ENCODE assay signal across 8 cellular contexts in the genomic region with DNA sequence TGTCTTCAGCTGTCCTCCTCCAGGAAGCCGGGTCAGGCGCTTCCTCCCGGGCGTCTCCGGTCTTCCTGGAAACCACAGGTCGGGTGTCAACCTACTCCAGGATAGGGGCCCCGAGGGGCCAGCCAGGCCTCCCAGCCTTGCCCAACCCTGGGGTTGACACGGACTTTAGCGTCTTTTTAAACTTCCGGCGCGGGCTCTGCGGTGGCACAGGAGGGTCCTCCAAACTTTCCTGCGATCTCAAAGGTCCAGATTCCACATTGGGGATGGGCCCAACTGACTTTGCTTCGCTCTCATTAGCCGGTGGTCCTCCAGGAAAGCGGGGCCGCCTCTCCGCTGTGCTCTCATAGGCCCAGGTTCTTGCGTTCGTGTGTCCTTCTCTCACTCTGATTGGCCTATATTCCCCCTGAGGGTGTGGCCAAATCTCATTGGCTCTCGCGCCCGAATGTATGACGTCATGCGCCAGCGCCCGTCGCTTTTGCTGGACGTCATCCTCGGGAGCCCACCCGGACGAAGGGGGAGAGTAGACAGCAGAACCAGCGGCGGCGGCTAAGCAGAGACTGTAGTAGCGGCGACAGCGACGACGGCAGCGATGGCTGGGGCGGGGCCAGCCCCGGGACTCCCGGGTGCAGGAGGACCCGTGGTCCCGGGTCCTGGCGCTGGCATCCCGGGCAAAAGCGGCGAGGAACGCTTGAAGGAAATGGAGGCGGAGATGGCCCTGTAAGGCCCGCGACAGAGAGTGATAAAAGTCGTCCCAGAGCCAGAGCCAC. TPM values are rescaled to one million over a fixed set of nuclear protein-coding genes. Genes with fewer than 3 reads are reported as not detected.
DNase-seq lines count a peak whose midpoint lies in the region; ATAC-seq, FAIRE-seq and TF ChIP-seq lines count a peak whose summit lies in the region.

A gene with protein sequence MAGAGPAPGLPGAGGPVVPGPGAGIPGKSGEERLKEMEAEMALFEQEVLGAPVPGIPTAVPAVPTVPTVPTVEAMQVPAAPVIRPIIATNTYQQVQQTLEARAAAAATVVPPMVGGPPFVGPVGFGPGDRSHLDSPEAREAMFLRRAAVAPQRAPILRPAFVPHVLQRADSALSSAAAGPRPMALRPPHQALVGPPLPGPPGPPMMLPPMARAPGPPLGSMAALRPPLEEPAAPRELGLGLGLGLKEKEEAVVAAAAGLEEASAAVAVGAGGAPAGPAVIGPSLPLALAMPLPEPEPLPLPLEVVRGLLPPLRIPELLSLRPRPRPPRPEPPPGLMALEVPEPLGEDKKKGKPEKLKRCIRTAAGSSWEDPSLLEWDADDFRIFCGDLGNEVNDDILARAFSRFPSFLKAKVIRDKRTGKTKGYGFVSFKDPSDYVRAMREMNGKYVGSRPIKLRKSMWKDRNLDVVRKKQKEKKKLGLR (plus strand): TSS at position 472 of the 767 bp plus-strand sequence. CDS start 118 bp downstream, at position 590.

- H3K4me1 ChIP-seq in OCI-LY7 (ENCODE audit: insufficient read depth, low read length, poor library complexity, severe bottlenecking): peaks cover 18% of the 10 kb centered on the region

- H3K27ac ChIP-seq in OCI-LY7 (ENCODE audit: low read depth, low read length, poor library complexity, severe bottlenecking): peak within 1 kb of the TSS; percentile 68

- peaks cover 10% of the 10 kb centered on the region for H3K79me2 ChIP-seq in OCI-LY7 (ENCODE audit: insufficient read depth, low read depth, low read length)

- TF ChIP-seq CTCF in D721Med (IDR thresholded peaks at IDR 0.05; ENCODE audit: insufficient read depth, missing control alignments) (no peak), OCI-LY7 (conservative IDR thresholded peaks at IDR 0.05; ENCODE audit: low read length) (no peak), endothelial cell (IDR thresholded peaks at IDR 0.05; ENCODE audit: unreplicated experiment) (no peak)

- H3K27me3 Mint-ChIP-seq in endothelial cell (ENCODE audit: unreplicated experiment): peaks cover 7% of the 10 kb centered on the region

- H3K9me3 ChIP-seq in OCI-LY7 (ENCODE audit: low read length): no peaks in the 10 kb centered on the region

- no peaks in the 10 kb centered on the region for H4K20me1 ChIP-seq in OCI-LY7 (ENCODE audit: insufficient read depth, low read length)

- no TSS peak for BruUV-seq in OCI-LY7 (replicated peaks; lab: Mats Ljungman, UMichigan)

- peak within 1 kb of the TSS; percentile 98 for H3K4me3 Mint-ChIP-seq in endothelial cell (ENCODE audit: unreplicated experiment)

- DNase-seq in D721Med (ENCODE audit: insufficient read length, low spot score): peak; percentile 97
- peak; percentile 99 for DNase-seq in HuH-7.5 (ENCODE audit: low spot score)
- DNase-seq in OCI-LY7 (ENCODE audit: low spot score): peak; percentile 99
- peak; percentile 91 for DNase-seq in activated T-cell treated with anti-CD3 and anti-CD28 coated beads for 1 hour (ENCODE audit: low read depth)
- peak; percentile 97 for DNase-seq in endothelial cell (ENCODE audit: low spot score)
- peak; percentile 96 for DNase-seq in midbrain (lab: John Stamatoyannopoulos, UW)
- peak; percentile 93 to 97 for DNase-seq in stimulated activated CD8-positive, alpha-beta memory T cell treated with anti-CD3 and anti-CD28 coated beads, Interleukin-2, amount 100 ng/mL, for 1 hour (ENCODE audit: low read depth in 2 of 2)

- peaks cover 29% of the 10 kb centered on the region for H3K36me3 Mint-ChIP-seq in endothelial cell (ENCODE audit: low read depth, unreplicated experiment)

- peak within 1 kb of the TSS; percentile 96 for H3K4me2 ChIP-seq in OCI-LY7 (ENCODE audit: low read length)

- CTCF ChIA-PET in OCI-LY7 (lab: Charles Lee; ENCODE audit: unreplicated experiment): interaction anchor here (0.5 kb wide), 1 partner anchor 473 kb away, joined by 3 read pairs; no protein-coding TSS in a partner anchor

- ATAC-seq in GM21526 (IDR thresholded peaks at IDR 0.05; ENCODE audit: low FRiP score, unreplicated experiment): peak; percentile 88

- H2AFZ ChIP-seq in OCI-LY7 (ENCODE audit: low read length): peak within 1 kb of the TSS; percentile 86

- H3K4me3 ChIP-seq in OCI-LY7 (ENCODE audit: low read depth, low read length, poor library complexity, severe bottlenecking): peak within 1 kb of the TSS; percentile 83

- H3K36me3 ChIP-seq in OCI-LY7 (ENCODE audit: insufficient read depth, low read length): peaks cover 34% of the 10 kb centered on the region

- H3K9me2 ChIP-seq in OCI-LY7 (ENCODE audit: insufficient read depth, low read length): no peaks in the 10 kb centered on the region

- H3K27ac Mint-ChIP-seq in endothelial cell (ENCODE audit: unreplicated experiment): peak within 1 kb of the TSS; percentile 97

- no peak for FAIRE-seq in D721Med (lab: Jason Lieb, UNC)

- no peaks in the 10 kb centered on the region for H3K9me3 Mint-ChIP-seq in endothelial cell (ENCODE audit: unreplicated experiment)

- intact Hi-C loops in OCI-LY7 (cut with micrococcal nuclease; ENCODE audit: unreplicated experiment): loop anchor here (2.0 to 5.0 kb wide), 3 partner anchors 16 to 381 kb away; a partner anchor contains a TSS

- H3K4me1 Mint-ChIP-seq in endothelial cell (ENCODE audit: unreplicated experiment): peaks cover 12% of the 10 kb centered on the region

- POLR2A ChIA-PET in OCI-LY7 (lab: Charles Lee): interaction anchor here (1.9 kb wide), 1 partner anchor 14 kb away, joined by 5 read pairs; no protein-coding TSS in a partner anchor

RNA-seq across cellular contexts. Expression of the gene that starts here (rescaled TPM):
- 62.0 and 73.6 TPM in 2 replicates for total RNA-seq in OCI-LY7 (2014; rRNA removed; shearing (Covaris generic))
- 105 and 115 TPM in 2 replicates for total RNA-seq in OCI-LY7 (2022)
- total RNA-seq in endothelial cell (ENCODE audit: unreplicated experiment): 116 TPM

Comparison
In these comparisons a context has a peak if more than half of its experiments do, and no peak if none do; other contexts are left out.
1. Peak in every context shown above with its lines: DNase-seq, ATAC-seq, H3K4me3 ChIP-seq and H3K27ac ChIP-seq.